24 cellular contexts compared by ENCODE assay signal in genomic region chr19:5767949-5768348, GRCh38. TPM values are rescaled to one million over a fixed set of nuclear protein-coding genes. Genes with fewer than 3 reads are reported as not detected.
DNase-seq lines count a peak whose midpoint lies in the region; ATAC-seq, FAIRE-seq and TF ChIP-seq lines count a peak whose summit lies in the region.
"Had no signal": no experiment of that assay in that cellular context is flagged by ENCODE, and none has a peak within 500 bp of the region (broad histone marks: within the 10 kb centered on the region; RNA-seq: fewer than 3 reads in every experiment).

No MANE protein-coding gene starts in this region.

- H3K9ac ChIP-seq in OCI-LY1 (ENCODE audit: low read length) (no peak overlapping the region), K562 (ENCODE audit: insufficient read depth in 1 of 2, low read depth in 2 of 2, low read length in 2 of 2) (no peak overlapping the region), trophoblast cell (ENCODE audit: low read length) (peak overlapping the region; percentile 66)

- H4K20me1 ChIP-seq in OCI-LY1 (ENCODE audit: insufficient read depth, low read length): no peaks in the 10 kb centered on the region
- H4K20me1 ChIP-seq in K562 (replicated peaks; ENCODE audit: control insufficient read depth, insufficient read depth, low read length): no peaks in the 10 kb centered on the region

- in situ Hi-C loops in Caki2 (cut with HindIII; ENCODE audit: low pct_unique_long_range_greater_than_20kb, low sequenced_read_pairs) (no loop called here), K562 (cut with MboI) (no loop called here)

- intact Hi-C loops in K562 (cut with micrococcal nuclease): no loop called here
- intact Hi-C loops in A673 (cut with micrococcal nuclease; ENCODE audit: unreplicated experiment): no loop called here

- no peak overlapping the region for H4K8ac ChIP-seq in trophoblast cell (ENCODE audit: low read depth, low read length)

- H3K9me1 ChIP-seq in K562 (ENCODE audit: control insufficient read depth, insufficient read depth, low read length): no peaks in the 10 kb centered on the region

- CTCF ChIA-PET in K562 (lab: Yijun Ruan, JAX; ENCODE audit: low intra/inter-chr PET ratio) (no interaction called here), A673 (lab: Charles Lee) (no interaction called here)

- no peaks in the 10 kb centered on the region for H3K9me3 ChIP-seq in OCI-LY1 (ENCODE audit: low read length)
- no peaks in the 10 kb centered on the region for H3K9me3 ChIP-seq in K562 (replicated peaks; ENCODE audit: control insufficient read depth, insufficient read depth, low read depth, low read length)
- H3K9me3 ChIP-seq in trophoblast cell (ENCODE audit: insufficient read depth, low read depth, low read length): no peaks in the 10 kb centered on the region
- H3K9me3 ChIP-seq in A673 (ENCODE audit: low read depth, low read length, poor library complexity, severe bottlenecking): no peaks in the 10 kb centered on the region

- POLR2A ChIA-PET in K562 (lab: Yijun Ruan, JAX): interaction anchor here (0.6 to 0.9 kb wide), 2 partner anchors 22 to 60 kb away, joined by 3 read pairs; no protein-coding TSS in a partner anchor
- POLR2A ChIA-PET in A673 (lab: Charles Lee; ENCODE audit: low non-redundant PET): no interaction called here

- no peak overlapping the region for H3K14ac ChIP-seq in trophoblast cell (ENCODE audit: low read length)

- TF ChIP-seq EP300 in K562 (IDR thresholded peaks at IDR 0.05; ENCODE audit: low read length): no peak

- H2BK5ac ChIP-seq in trophoblast cell (ENCODE audit: low read depth, low read length, poor library complexity): no peak overlapping the region

- H3K79me2 ChIP-seq in OCI-LY1 (ENCODE audit: insufficient read depth, low read length): no peaks in the 10 kb centered on the region
- H3K79me2 ChIP-seq in K562 (ENCODE audit: control insufficient read depth, insufficient read depth, low read length): no peaks in the 10 kb centered on the region
- no peaks in the 10 kb centered on the region for H3K79me2 ChIP-seq in trophoblast cell (ENCODE audit: control insufficient read depth, insufficient read depth, low read length, poor library complexity)

- no peak overlapping the region for H3K4me3 ChIP-seq in OCI-LY1 (ENCODE audit: low read depth, low read length, poor library complexity, severe bottlenecking)
- no peak overlapping the region for H3K4me3 ChIP-seq in K562
- no peak overlapping the region for H3K4me3 ChIP-seq in trophoblast cell (ENCODE audit: low read depth, low read length)
- H3K4me3 ChIP-seq in A673 (ENCODE audit: low read depth, low read length, poor library complexity, severe bottlenecking): no peak overlapping the region
- H3K4me3 ChIP-seq: GM23338 had no signal

- TF ChIP-seq RAD21 in K562 (CRISPR knock-in tag; conservative IDR thresholded peaks at IDR 0.05 in 1 of 2, IDR thresholded peaks at IDR 0.05 in 1 of 2): no peak

- FAIRE-seq in K562 (lab: Jason Lieb, UNC): no peak
- FAIRE-seq: A204.1, D721Med, G401.6, GM12891, GM19239, H54 had no signal

- WGBS in K562 (ENCODE audit: insufficient coverage, low coverage, missing lambda C conversion rate): 75% methylated on average over 10 of the region's 10 CpGs
- WGBS in trophoblast cell (ENCODE audit: extremely low coverage, insufficient coverage, insufficient read length): no CpG with 5 or more reads among the region's 10 CpGs

- no peak overlapping the region for H3K4me2 ChIP-seq in OCI-LY1 (ENCODE audit: low read length)
- H3K4me2 ChIP-seq in K562 (ENCODE audit: insufficient read depth, low read length): no peak overlapping the region
- H3K4me2 ChIP-seq in trophoblast cell (ENCODE audit: low read length): no peak overlapping the region
- H3K4me2 ChIP-seq: GM23338 had no signal

- no peak overlapping the region for H4K12ac ChIP-seq in trophoblast cell (ENCODE audit: low read depth, low read length)

- no TSS peak for BruUV-seq in K562 (replicated peaks; lab: Mats Ljungman, UMichigan)
- BruUV-seq in A673 (replicated peaks; lab: Mats Ljungman, UMichigan): no TSS peak

- no peak overlapping the region for H4K91ac ChIP-seq in trophoblast cell (ENCODE audit: low read depth, low read length)

- H3K27me3 ChIP-seq in OCI-LY1 (ENCODE audit: insufficient read depth, low read length) (peaks cover 3% of the 10 kb centered on the region; the same call in 1 of the 2 replicates), K562 (ENCODE audit: control insufficient read depth in 2 of 2, insufficient read depth in 2 of 2, low read length in 2 of 2) (peaks cover 0 to 2% of the 10 kb centered on the region in 2 experiments; a peak in 2 of 5 replicates), trophoblast cell (ENCODE audit: insufficient read depth, low read length) (no peaks in the 10 kb centered on the region), A673 (replicated peaks; ENCODE audit: insufficient read depth, low read depth, low read length, poor library complexity) (no peaks in the 10 kb centered on the region)

- H2AFZ ChIP-seq in OCI-LY1 (ENCODE audit: low read length): no peak overlapping the region
- no peak overlapping the region for H2AFZ ChIP-seq in K562 (ENCODE audit: low read depth, low read length)
- H2AFZ ChIP-seq in trophoblast cell (ENCODE audit: insufficient read depth, low read length, poor library complexity): no peak overlapping the region
- H2AFZ ChIP-seq: GM23338 had no signal

- H2BK12ac ChIP-seq in trophoblast cell (ENCODE audit: low read length): no peak overlapping the region

- H3K18ac ChIP-seq in trophoblast cell (ENCODE audit: low read length): no peak overlapping the region

- DNase-seq in Caki2 (ENCODE audit: low read depth) (peak; percentile 38), K562 (ENCODE audit: extremely low read depth in 1 of 4, low spot score in 3 of 4) (no peak), trophoblast cell (no peak), A673 (ENCODE audit: low spot score) (no peak)
- DNase-seq: AML-193; CD4-positive, CD25-positive, alpha-beta regulatory T cell; CD8-positive, alpha-beta memory T cell; COR-L47; IMR-90; Karpas-422; KBM-7 had no signal

- H2BK120ac ChIP-seq in trophoblast cell (ENCODE audit: insufficient read depth, low read length, poor library complexity): no peak overlapping the region

- no peak overlapping the region for H3K4ac ChIP-seq in trophoblast cell (ENCODE audit: low read depth, low read length)

- peaks cover 21% of the 10 kb centered on the region for H3K4me1 ChIP-seq in OCI-LY1 (ENCODE audit: insufficient read depth, low read length, severe bottlenecking)
- peaks cover 0 to 5% of the 10 kb centered on the region in 2 experiments; a peak in 2 of 5 replicates for H3K4me1 ChIP-seq in K562 (replicated peaks in 1 of 2; ENCODE audit: control insufficient read depth in 2 of 2, insufficient read depth in 2 of 2, low read length in 2 of 2)
- H3K4me1 ChIP-seq in trophoblast cell (ENCODE audit: control insufficient read depth in 1 of 2, insufficient read depth in 2 of 2, low read length in 2 of 2): no peaks in the 10 kb centered on the region
- no peaks in the 10 kb centered on the region for H3K4me1 ChIP-seq in A673 (ENCODE audit: insufficient read depth, low read length, poor library complexity, severe bottlenecking)

- no peak overlapping the region for H3K23ac ChIP-seq in trophoblast cell (ENCODE audit: low read length)

- no peaks in the 10 kb centered on the region for H3K36me3 ChIP-seq in OCI-LY1 (ENCODE audit: insufficient read depth, low read length)
- no peaks in the 10 kb centered on the region for H3K36me3 ChIP-seq in K562 (ENCODE audit: control insufficient read depth, insufficient read depth, low read length)
- H3K36me3 ChIP-seq in trophoblast cell (ENCODE audit: control insufficient read depth in 1 of 2, insufficient read depth in 2 of 2, low read length in 2 of 2): no peaks in the 10 kb centered on the region
- H3K36me3 ChIP-seq in A673 (ENCODE audit: insufficient read depth, low read length, poor library complexity, severe bottlenecking): no peaks in the 10 kb centered on the region

- H3K79me1 ChIP-seq in trophoblast cell (ENCODE audit: low read length): no peaks in the 10 kb centered on the region

- TF ChIP-seq CTCF in OCI-LY1 (IDR thresholded peaks at IDR 0.05; ENCODE audit: low read length): no peak
- TF ChIP-seq CTCF in K562 (IDR thresholded peaks at IDR 0.05 in 2 of 3, conservative IDR thresholded peaks at IDR 0.05 in 1 of 3; ENCODE audit: insufficient read depth in 2 of 3, low read depth in 1 of 3, low read length in 3 of 3): no peak
- TF ChIP-seq CTCF in A673 (conservative IDR thresholded peaks at IDR 0.05; ENCODE audit: low read depth, low read length): no peak

- ATAC-seq in K562 (no peak), HG03039 (IDR thresholded peaks at IDR 0.05; ENCODE audit: unreplicated experiment) (no peak), GM21825 (IDR thresholded peaks at IDR 0.05; ENCODE audit: unreplicated experiment) (no peak)
- ATAC-seq: GM23338 had no signal

- peak overlapping the region; percentile 55 for H3K27ac ChIP-seq in OCI-LY1 (ENCODE audit: low read depth, low read length, poor library complexity, severe bottlenecking)
- no peak overlapping the region for H3K27ac ChIP-seq in K562 (ENCODE audit: extremely low read depth, low read depth, low read length)
- no peak overlapping the region for H3K27ac ChIP-seq in trophoblast cell (ENCODE audit: low read depth, low read length)
- no peak overlapping the region for H3K27ac ChIP-seq in A673 (ENCODE audit: low read depth, low read length, poor library complexity, severe bottlenecking)
- H3K27ac ChIP-seq: HL-60 had no signal

- H3K9me2 ChIP-seq in OCI-LY1 (ENCODE audit: low read depth, low read length): no peaks in the 10 kb centered on the region

- H3F3A ChIP-seq in OCI-LY1 (ENCODE audit: insufficient read depth, low read length): no peaks in the 10 kb centered on the region

- TF ChIP-seq POLR2A in K562 (conservative IDR thresholded peaks at IDR 0.05): no peak

- H2AK5ac ChIP-seq in trophoblast cell (ENCODE audit: low read length): no peak overlapping the region

RNA-seq across cellular contexts. Expression of gene PRR22, which starts 16.6 kb away (rescaled TPM):
- total RNA-seq in Caki2 (2014; rRNA removed; shearing (Covaris generic); ENCODE audit: low replicate concordance): 0.47 and 4.6 TPM in 2 replicates
- 3.0 and 20.7 TPM in 2 replicates for total RNA-seq in K562 (2011; cell fraction: chromatin; rRNA removed; ENCODE audit: low replicate concordance)
- 16.2 and 19.2 TPM in 2 replicates for total RNA-seq in K562 (2011; cell fraction: nucleolus; rRNA removed)
- 7.0 and 8.5 TPM in 2 replicates for total RNA-seq in K562 (2011; cell fraction: nucleoplasm; rRNA removed)
- total RNA-seq in K562 (2014; rRNA removed) (5.4 and 8.0 TPM in 2 replicates), K562 (2014; rRNA removed; fragmentation: Illumina TruSeq; extraction: Trizol) (0.11 and 0.22 TPM in 2 replicates), K562 (2015; rRNA removed; fragmentation: Illumina TruSeq; extraction: Trizol) (1.9 and 2.7 TPM in 2 replicates), K562 (2021) (9.3 and 12.0 TPM in 2 replicates), A673 (2021) (6.5 and 8.2 TPM in 2 replicates)
- polyA plus RNA-seq in K562 (2011; rRNA removed) (1.4 and 2.2 TPM in 2 replicates), K562 (2014; fragmentation: Illumina TruSeq; extraction: Trizol) (1.1 and 3.7 TPM in 2 replicates), K562 (2014; fragmentation: Nextera tagmentation; extraction: Ambion mirVana) (under 1 TPM in 1 of 2 experiments, not detected in 1; 0.03 TPM), K562 (2014; rRNA removed) (8.5 and 8.9 TPM in 2 replicates)
- 1.5 and 4.4 TPM in 2 replicates for polyA plus RNA-seq in K562 (2011; cell fraction: cytosol; rRNA removed)
- 19.6 and 56.2 TPM in 2 replicates for polyA plus RNA-seq in K562 (2011; cell fraction: nucleus; rRNA removed)
- polyA plus RNA-seq in K562 (2012): 4.2 and 5.5 TPM in 2 replicates
- 0.12 and 0.18 TPM in 2 replicates for polyA minus RNA-seq in K562 (2011; rRNA and poly(A)+ RNA removed)
- polyA minus RNA-seq in K562 (2011; cell fraction: cytosol; rRNA and poly(A)+ RNA removed): not detected in 2 replicates
- polyA minus RNA-seq in K562 (2011; cell fraction: nucleus; rRNA and poly(A)+ RNA removed): 2.7 and 3.5 TPM in 2 replicates
- polyA plus RNA-seq in trophoblast cell (2013): 1.9 and 2.1 TPM in 2 replicates
- total RNA-seq: IMR-90 had no signal
- polyA plus RNA-seq: CD4-positive, CD25-positive, alpha-beta regulatory T cell had no signal

RNA-seq across cellular contexts. Expression of gene DUS3L, which starts 23.0 kb away (rescaled TPM):
- total RNA-seq in Caki2 (2014; rRNA removed; shearing (Covaris generic); ENCODE audit: low replicate concordance): 62.3 and 81.2 TPM in 2 replicates
- 58.3 and 240 TPM in 2 replicates for total RNA-seq in K562 (2011; cell fraction: chromatin; rRNA removed; ENCODE audit: low replicate concordance)
- total RNA-seq in K562 (2011; cell fraction: nucleolus; rRNA removed): 172 and 210 TPM in 2 replicates
- total RNA-seq in K562 (2011; cell fraction: nucleoplasm; rRNA removed): 64.6 and 96.7 TPM in 2 replicates
- total RNA-seq in K562 (2014; rRNA removed) (102 and 107 TPM in 2 replicates), K562 (2014; rRNA removed; fragmentation: Illumina TruSeq; extraction: Trizol) (19.0 and 19.5 TPM in 2 replicates), K562 (2015; rRNA removed; fragmentation: Illumina TruSeq; extraction: Trizol) (77.5 and 86.8 TPM in 2 replicates), K562 (2021) (97.0 and 102 TPM in 2 replicates), A673 (2021) (56.8 and 85.3 TPM in 2 replicates)
- polyA plus RNA-seq in K562 (2011; rRNA removed) (27.3 and 37.0 TPM in 2 replicates), K562 (2014; fragmentation: Illumina TruSeq; extraction: Trizol) (81.0 and 83.7 TPM in 2 replicates), K562 (2014; fragmentation: Nextera tagmentation; extraction: Ambion mirVana) (1 to 10 TPM; 1.7 to 2.1 TPM), K562 (2014; rRNA removed) (80.7 and 87.8 TPM in 2 replicates)
- polyA plus RNA-seq in K562 (2011; cell fraction: cytosol; rRNA removed): 33.3 and 86.9 TPM in 2 replicates
- polyA plus RNA-seq in K562 (2011; cell fraction: nucleus; rRNA removed): 154 and 263 TPM in 2 replicates
- polyA plus RNA-seq in K562 (2012): 51.5 and 103 TPM in 2 replicates
- 16.1 and 30.0 TPM in 2 replicates for polyA minus RNA-seq in K562 (2011; rRNA and poly(A)+ RNA removed)
- 52.2 and 61.2 TPM in 2 replicates for polyA minus RNA-seq in K562 (2011; cell fraction: cytosol; rRNA and poly(A)+ RNA removed)
- 60.2 and 66.8 TPM in 2 replicates for polyA minus RNA-seq in K562 (2011; cell fraction: nucleus; rRNA and poly(A)+ RNA removed)
- polyA plus RNA-seq in trophoblast cell (2013): 16.2 and 19.0 TPM in 2 replicates

RNA-seq across cellular contexts. Expression of gene NRTN, which starts 36.9 kb away (rescaled TPM):
- 15.0 and 16.7 TPM in 2 replicates for total RNA-seq in Caki2 (2014; rRNA removed; shearing (Covaris generic); ENCODE audit: low replicate concordance)
- total RNA-seq in K562 (2011; cell fraction: chromatin; rRNA removed; ENCODE audit: low replicate concordance): 0.67 and 2.5 TPM in 2 replicates
- total RNA-seq in K562 (2011; cell fraction: nucleolus; rRNA removed): 2.2 and 2.7 TPM in 2 replicates
- total RNA-seq in K562 (2011; cell fraction: nucleoplasm; rRNA removed): 1.5 and 2.1 TPM in 2 replicates
- total RNA-seq in K562 (2014; rRNA removed) (7.3 and 8.1 TPM in 2 replicates), K562 (2014; rRNA removed; fragmentation: Illumina TruSeq; extraction: Trizol) (0.62 and 0.70 TPM in 2 replicates), K562 (2015; rRNA removed; fragmentation: Illumina TruSeq; extraction: Trizol) (1.6 TPM in 2 replicates), K562 (2021) (5.3 and 7.8 TPM in 2 replicates), A673 (2021) (1.6 and 3.9 TPM in 2 replicates)
- polyA plus RNA-seq in K562 (2011; rRNA removed) (1.1 and 2.2 TPM in 2 replicates), K562 (2014; fragmentation: Illumina TruSeq; extraction: Trizol) (1.6 and 3.3 TPM in 2 replicates), K562 (2014; fragmentation: Nextera tagmentation; extraction: Ambion mirVana) (not detected), K562 (2014; rRNA removed) (2.4 and 4.0 TPM in 2 replicates)
- 2.6 and 9.4 TPM in 2 replicates for polyA plus RNA-seq in K562 (2011; cell fraction: cytosol; rRNA removed)
- 1.6 and 2.0 TPM in 2 replicates for polyA plus RNA-seq in K562 (2011; cell fraction: nucleus; rRNA removed)
- 2.4 and 6.4 TPM in 2 replicates for polyA plus RNA-seq in K562 (2012)
- 0.25 and 0.45 TPM in 2 replicates for polyA minus RNA-seq in K562 (2011; rRNA and poly(A)+ RNA removed)
- 2.3 and 3.3 TPM in 2 replicates for polyA minus RNA-seq in K562 (2011; cell fraction: cytosol; rRNA and poly(A)+ RNA removed)
- 1.1 and 1.5 TPM in 2 replicates for polyA minus RNA-seq in K562 (2011; cell fraction: nucleus; rRNA and poly(A)+ RNA removed)
- polyA plus RNA-seq in trophoblast cell (2013): 0.64 and 1.0 TPM in 2 replicates
- total RNA-seq: CD4-positive, CD25-positive, alpha-beta regulatory T cell had no signal

RNA-seq across cellular contexts. Expression of gene CATSPERD, which starts 47.5 kb away (rescaled TPM):
- not detected in 2 replicates for total RNA-seq in Caki2 (2014; rRNA removed; shearing (Covaris generic); ENCODE audit: low replicate concordance)
- total RNA-seq in K562 (2011; cell fraction: chromatin; rRNA removed; ENCODE audit: low replicate concordance): not detected in 2 replicates
- not detected in 2 replicates for total RNA-seq in K562 (2011; cell fraction: nucleolus; rRNA removed)
- not detected in 2 replicates for total RNA-seq in K562 (2011; cell fraction: nucleoplasm; rRNA removed)
- total RNA-seq in K562 (2014; rRNA removed) (not detected in 2 replicates), K562 (2014; rRNA removed; fragmentation: Illumina TruSeq; extraction: Trizol) (not detected in 2 replicates), K562 (2015; rRNA removed; fragmentation: Illumina TruSeq; extraction: Trizol) (not detected in 2 replicates), K562 (2021) (not detected in 2 replicates), A673 (2021) (not detected in 2 replicates)
- polyA plus RNA-seq in K562 (2011; rRNA removed) (not detected in 2 replicates), K562 (2014; fragmentation: Illumina TruSeq; extraction: Trizol) (not detected in 2 replicates), K562 (2014; fragmentation: Nextera tagmentation; extraction: Ambion mirVana) (not detected), K562 (2014; rRNA removed) (not detected in 2 replicates)
- not detected in 2 replicates for polyA plus RNA-seq in K562 (2011; cell fraction: cytosol; rRNA removed)
- polyA plus RNA-seq in K562 (2011; cell fraction: nucleus; rRNA removed): not detected in 2 replicates
- 0.04 TPM in 1 of 2 replicates, not detected in the other for polyA plus RNA-seq in K562 (2012)
- not detected in 2 replicates for polyA minus RNA-seq in K562 (2011; rRNA and poly(A)+ RNA removed)
- not detected in 2 replicates for polyA minus RNA-seq in K562 (2011; cell fraction: cytosol; rRNA and poly(A)+ RNA removed)
- not detected in 2 replicates for polyA minus RNA-seq in K562 (2011; cell fraction: nucleus; rRNA and poly(A)+ RNA removed)
- polyA plus RNA-seq in trophoblast cell (2013): 0.11 and 0.19 TPM in 2 replicates
- total RNA-seq: CD4-positive, CD25-positive, alpha-beta regulatory T cell; CD8-positive, alpha-beta memory T cell; HT1080; IMR-90 had no signal
- polyA plus RNA-seq: BJ; CD8-positive, alpha-beta memory T cell; GM23338; IMR-90 had no signal

RNA-seq across cellular contexts. Expression of gene LONP1, which starts 48.0 kb away (rescaled TPM):
- 210 and 213 TPM in 2 replicates for total RNA-seq in Caki2 (2014; rRNA removed; shearing (Covaris generic); ENCODE audit: low replicate concordance)
- 180 and 424 TPM in 2 replicates for total RNA-seq in K562 (2011; cell fraction: chromatin; rRNA removed; ENCODE audit: low replicate concordance)
- 314 and 331 TPM in 2 replicates for total RNA-seq in K562 (2011; cell fraction: nucleolus; rRNA removed)
- total RNA-seq in K562 (2011; cell fraction: nucleoplasm; rRNA removed): 165 and 217 TPM in 2 replicates
- total RNA-seq in K562 (2014; rRNA removed) (202 and 214 TPM in 2 replicates), K562 (2014; rRNA removed; fragmentation: Illumina TruSeq; extraction: Trizol) (26.9 and 37.3 TPM in 2 replicates), K562 (2015; rRNA removed; fragmentation: Illumina TruSeq; extraction: Trizol) (89.1 and 89.8 TPM in 2 replicates), K562 (2021) (207 and 238 TPM in 2 replicates), A673 (2021) (152 and 160 TPM in 2 replicates)
- polyA plus RNA-seq in K562 (2011; rRNA removed) (84.5 and 110 TPM in 2 replicates), K562 (2014; fragmentation: Illumina TruSeq; extraction: Trizol) (76.5 and 160 TPM in 2 replicates), K562 (2014; fragmentation: Nextera tagmentation; extraction: Ambion mirVana) (1 to 10 TPM; 1.1 to 3.7 TPM), K562 (2014; rRNA removed) (138 and 161 TPM in 2 replicates)
- 121 and 226 TPM in 2 replicates for polyA plus RNA-seq in K562 (2011; cell fraction: cytosol; rRNA removed)
- polyA plus RNA-seq in K562 (2011; cell fraction: nucleus; rRNA removed): 273 and 320 TPM in 2 replicates
- polyA plus RNA-seq in K562 (2012): 122 and 281 TPM in 2 replicates
- 39.2 and 57.2 TPM in 2 replicates for polyA minus RNA-seq in K562 (2011; rRNA and poly(A)+ RNA removed)
- polyA minus RNA-seq in K562 (2011; cell fraction: cytosol; rRNA and poly(A)+ RNA removed): 97.1 and 131 TPM in 2 replicates
- polyA minus RNA-seq in K562 (2011; cell fraction: nucleus; rRNA and poly(A)+ RNA removed): 67.5 and 106 TPM in 2 replicates
- polyA plus RNA-seq in trophoblast cell (2013): 37.6 and 38.8 TPM in 2 replicates
